In genomic region chrX:135973548-135974278, GRCh38 we compare ENCODE assay signal across 8 cellular contexts. TPM values are rescaled to one million over a fixed set of nuclear protein-coding genes. Genes with fewer than 3 reads are reported as not detected.
DNase-seq lines count a peak whose midpoint lies in the region; ATAC-seq, FAIRE-seq and TF ChIP-seq lines count a peak whose summit lies in the region.

MMGT1 (minus strand) TSS chrX:135973988; CDS start chrX:135973675, 313 bp downstream.

- POLR2A ChIA-PET in PC-3 (lab: Charles Lee; ENCODE audit: unreplicated experiment), result no interaction called here

- H3K27me3 ChIP-seq in PC-3 (ENCODE audit: low read length), result no peaks in the 10 kb centered on the region

- peaks cover 4% of the 10 kb centered on the region for H3F3A ChIP-seq in PC-3 (ENCODE audit: low read length, unreplicated experiment)

- no peak for TF ChIP-seq EP300 in Ishikawa (IDR thresholded peaks at IDR 0.05; ENCODE audit: borderline replicate concordance)

- H3K36me3 ChIP-seq in PC-3 (ENCODE audit: low read depth, low read length), result no peaks in the 10 kb centered on the region

- peak within 1 kb of the TSS; percentile 99 for H3K4me3 ChIP-seq in PC-3 (ENCODE audit: low read length)
- peak within 1 kb of the TSS; percentile 75 for H3K4me3 ChIP-seq in epithelial cell of proximal tubule (ENCODE audit: low read depth, low read length)

- H3K79me2 ChIP-seq in PC-3 (ENCODE audit: low read length), result peaks cover 26% of the 10 kb centered on the region

- H2AFZ ChIP-seq in PC-3 (ENCODE audit: low read length), result peak within 1 kb of the TSS; percentile 96

- H3K9me2 ChIP-seq in PC-3 (replicated peaks; ENCODE audit: low read length), result no peaks in the 10 kb centered on the region

- H3K4me1 ChIP-seq in PC-3 (ENCODE audit: insufficient read depth, low read length), result peaks cover 31% of the 10 kb centered on the region

- peaks cover 4% of the 10 kb centered on the region; the same call in 1 of the 2 replicates for H4K20me1 ChIP-seq in PC-3 (ENCODE audit: low read length)

- peak within 1 kb of the TSS; percentile 83 for H3K4me2 ChIP-seq in PC-3 (ENCODE audit: low read length)

- ATAC-seq in GM21529 (IDR thresholded peaks at IDR 0.05; ENCODE audit: unreplicated experiment) (peak; percentile 75), PC-3 (peak; percentile 51)

- peak within 1 kb of the TSS; percentile 89 for H3K27ac ChIP-seq in PC-3 (ENCODE audit: low read length)

- intact Hi-C loops in PC-3 (cut with micrococcal nuclease), result no loop called here

- BruUV-seq in PC-3 (replicated peaks; lab: Mats Ljungman, UMichigan), result no TSS peak

- peak within 1 kb of the TSS; percentile 90 for H3K9ac ChIP-seq in PC-3 (ENCODE audit: low read length)

- no peak for FAIRE-seq in D721Med (lab: Jason Lieb, UNC)

- no peaks in the 10 kb centered on the region for H3K9me3 ChIP-seq in PC-3 (ENCODE audit: low read length)

- CTCF ChIA-PET in PC-3 (lab: Charles Lee), result no interaction called here

- TF ChIP-seq RAD21 in Ishikawa (IDR thresholded peaks at IDR 0.05; ENCODE audit: low read depth), result no peak

- DNase-seq in D721Med (ENCODE audit: insufficient read length, low spot score) (peak; percentile 28), PC-3 (peak; percentile 85), activated T-cell treated with anti-CD3 and anti-CD28 coated beads for 48 hours (ENCODE audit: low read depth) (peak; percentile 73), epithelial cell of proximal tubule (ENCODE audit: low read depth) (peak; percentile 42), mucosa of gallbladder (ENCODE audit: low spot score) (peak; percentile 84)
- peak; percentile 67 for DNase-seq in stimulated activated CD8-positive, alpha-beta memory T cell treated with anti-CD3 and anti-CD28 coated beads, Interleukin-4, amount 100 ng/mL, for 24 hours (ENCODE audit: low read depth)

- TF ChIP-seq CTCF in D721Med (IDR thresholded peaks at IDR 0.05; ENCODE audit: insufficient read depth, missing control alignments) (no peak), PC-3 (conservative IDR thresholded peaks at IDR 0.05; ENCODE audit: low read depth, low read length) (no peak), epithelial cell of proximal tubule (conservative IDR thresholded peaks at IDR 0.05; ENCODE audit: low read depth, low read length) (no peak)

TF ChIP-seq in Ishikawa, 13 proteins besides CTCF, POLR2A, EP300 and RAD21:
- TF ChIP-seq TAF1 (IDR thresholded peaks at IDR 0.05; ENCODE audit: low read depth) (0 out of 2 replicates have a peak, but pooled peaks have one; percentile 51), MAX (IDR thresholded peaks at IDR 0.05) (no peak), CEBPB (IDR thresholded peaks at IDR 0.05) (no peak), REST (IDR thresholded peaks at IDR 0.05; ENCODE audit: low read depth) (no peak), YY1 (IDR thresholded peaks at IDR 0.05; ENCODE audit: low read depth) (peak; percentile 52), USF1 (IDR thresholded peaks at IDR 0.05) (no peak), NFIC (IDR thresholded peaks at IDR 0.05) (no peak), ZBTB7A (IDR thresholded peaks at IDR 0.05; ENCODE audit: low read depth) (no peak), TEAD4 (IDR thresholded peaks at IDR 0.05) (no peak), CREB1 (IDR thresholded peaks at IDR 0.05; ENCODE audit: low read depth) (peak; percentile 80), EGR1 (IDR thresholded peaks at IDR 0.05) (peak; percentile 28; the same call in 1 of the 2 replicates), FOXM1 (IDR thresholded peaks at IDR 0.05; ENCODE audit: borderline replicate concordance, low read depth) (no peak), TCF12 (IDR thresholded peaks at IDR 0.05; ENCODE audit: low read depth) (0 out of 2 replicates have a peak, but pooled peaks have one; percentile 28)

RNA-seq across cellular contexts. Expression of gene MMGT1, which starts in this region (rescaled TPM):
- total RNA-seq in PC-3 (2014; rRNA removed), result 20.7 and 23.1 TPM in 2 replicates
- total RNA-seq in epithelial cell of proximal tubule, result 16.5 and 20.9 TPM in 2 replicates
- total RNA-seq in mucosa of gallbladder, result 28.1 TPM

Comparison
In these comparisons a context has a peak if more than half of its experiments do, and no peak if none do; other contexts are left out.
1. Peak in every context shown above with its lines: DNase-seq, ATAC-seq, H3K4me3 ChIP-seq and H3K27ac ChIP-seq.
2. DNase-seq: peak in every context shown above with its lines; median percentile 85 in PC-3; 84 in mucosa of gallbladder; 73 in activated T-cell treated with anti-CD3 and anti-CD28 coated beads for 48 hours; 67 in stimulated activated CD8-positive, alpha-beta memory T cell treated with anti-CD3 and anti-CD28 coated beads, Interleukin-4, amount 100 ng/mL, for 24 hours; 42 in epithelial cell of proximal tubule; 28 in D721Med.